In the genomic region with DNA sequence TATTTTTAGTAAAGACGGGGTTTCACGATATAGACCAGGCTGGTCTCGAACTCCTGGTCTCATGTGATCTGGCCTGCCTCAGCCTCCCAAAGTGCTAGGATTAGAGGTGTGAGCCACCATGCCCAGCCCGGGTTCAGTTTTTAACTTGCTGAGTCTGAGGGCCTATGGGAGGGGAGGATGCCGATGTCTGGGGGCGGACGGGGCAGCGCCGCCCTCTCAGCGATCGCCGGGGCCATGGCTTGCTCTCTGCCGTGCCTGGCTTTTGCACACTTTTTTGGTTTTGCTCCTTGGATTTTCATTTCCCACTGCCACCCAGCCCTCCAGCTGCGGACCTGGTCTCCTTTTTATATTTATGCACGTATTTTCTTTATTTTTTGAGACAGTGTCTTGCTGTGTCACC, we compare ENCODE assay signal across 39 cellular contexts. TPM values are rescaled to one million over a fixed set of nuclear protein-coding genes. Genes with fewer than 3 reads are reported as not detected.
"Had no signal": no experiment of that assay in that cellular context is flagged by ENCODE, and none has a peak within 500 bp of the region (broad histone marks: within the 10 kb centered on the region; RNA-seq: fewer than 3 reads in every experiment).

No MANE protein-coding gene starts in this region.

- H3K9me3 ChIP-seq: adrenal gland, ascending aorta, body of pancreas, breast epithelium had no signal

- H3K36me3 ChIP-seq: adrenal gland, ascending aorta, brain microvascular endothelial cell, breast epithelium, cardiac muscle cell had no signal

- DNase-seq: activated effector memory CD4-positive, alpha-beta T cell treated with anti-CD3 and anti-CD28 coated beads, Interleukin-2, amount 50 U/mL, for 16 hours; activated effector memory CD4-positive, alpha-beta T cell treated with Interleukin-2 at 50 U/mL for 16 hours; activated gamma-delta T cell; activated gamma-delta T cell treated with Interleukin-2 at 50 U/mL for 16 hours; activated naive CD4-positive, alpha-beta T cell; activated naive CD4-positive, alpha-beta T cell treated with anti-CD3 and anti-CD28 coated beads for 36 hours; activated naive CD4-positive, alpha-beta T cell treated with anti-CD3 and anti-CD28 coated beads, Interleukin-2, amount 10 ng/mL, durations not matched to agents 7 days and 5 days; activated naive CD4-positive, alpha-beta T cell treated with anti-CD3 and anti-CD28 coated beads, Interleukin-2, amount 50 U/mL, for 16 hours; activated naive CD4-positive, alpha-beta T cell treated with Interleukin-2 at 50 U/mL for 16 hours; activated naive CD8-positive, alpha-beta T cell treated with anti-CD3 and anti-CD28 coated beads for 36 hours; activated naive CD8-positive, alpha-beta T cell treated with anti-CD3 and anti-CD28 coated beads, Interleukin-2, amount 10 ng/mL, durations not matched to agents 7 days and 5 days; activated naive CD8-positive, alpha-beta T cell treated with anti-CD3 and anti-CD28 coated beads, Interleukin-2, amount 50 U/mL, for 24 hours; activated T-cell treated with anti-CD3 and anti-CD28 coated beads, Interleukin-2, amount 50 U/mL, for 24 hours; activated T-cell treated with anti-CD3 and anti-CD28 coated beads, Interleukin-2, amount 50 U/mL, for 4 hours; activated T-cell treated with anti-CD3 and anti-CD28 coated beads, Interleukin-2, amount 50 U/mL, for 48 hours; activated T-cell treated with anti-CD3 and anti-CD28 coated beads, Interleukin-2, amount 50 U/mL, for 72 hours; adrenal gland; amniotic stem cell; amygdala; anterior cingulate cortex; aorta; body of pancreas; brain microvascular endothelial cell; caudate nucleus; central memory CD4-positive, alpha-beta T cell; cerebellar nuclear complex had no signal

- H3K27ac Mint-ChIP-seq: activated naive CD4-positive, alpha-beta T cell treated with anti-CD3 and anti-CD28 coated beads for 36 hours; activated naive CD4-positive, alpha-beta T cell treated with anti-CD3 and anti-CD28 coated beads, Interleukin-2, amount 10 ng/mL, durations not matched to agents 7 days and 5 days; activated naive CD4-positive, alpha-beta T cell treated with anti-CD3 and anti-CD28 coated beads, Interleukin-2, amount 50 U/mL, for 24 hours; activated naive CD4-positive, alpha-beta T cell treated with anti-CD3 and anti-CD28 coated beads, Interleukin-2, amount 50 U/mL, for 72 hours; activated naive CD8-positive, alpha-beta T cell; activated naive CD8-positive, alpha-beta T cell treated with anti-CD3 and anti-CD28 coated beads for 36 hours; activated naive CD8-positive, alpha-beta T cell treated with anti-CD3 and anti-CD28 coated beads, Interleukin-2, amount 10 ng/mL, durations not matched to agents 7 days and 5 days; activated naive CD8-positive, alpha-beta T cell treated with anti-CD3 and anti-CD28 coated beads, Interleukin-2, amount 50 U/mL, for 24 hours; activated T-cell treated with anti-CD3 and anti-CD28 coated beads, Interleukin-2, amount 50 U/mL, for 24 hours; activated T-cell treated with anti-CD3 and anti-CD28 coated beads, Interleukin-2, amount 50 U/mL, for 72 hours; activated T-helper 1 cell treated with anti-CD3 and anti-CD28 coated beads, Interleukin-12 subunit alpha, Interleukin-12 subunit beta, Interleukin-2, Interleukin-4 antibody, amounts not matched to agents 30 ng/mL and 10 ng/mL and 1 ng/mL, durations not matched to agents 14 hours and 24 hours and 36 hours; activated T-helper 17 cell treated with anti-CD3 and anti-CD28 coated beads, Interleukin-2, amount 50 U/mL, for 72 hours; activated T-helper 2 cell treated with anti-CD3 and anti-CD28 coated beads, Interferon-gamma antibody, Interleukin-2, Interleukin-4, amounts not matched to agents 10 μg/mL and 5 μg/mL and 100 μg/mL, durations not matched to agents 14 hours and 24 hours and 36 hours; brain had no signal

- H3K27me3 Mint-ChIP-seq: activated T-helper 17 cell treated with anti-CD3 and anti-CD28 coated beads, Interleukin-2, amount 50 U/mL, for 72 hours; brain had no signal

- H3K27me3 ChIP-seq: adrenal gland, ascending aorta, body of pancreas, brain microvascular endothelial cell, breast epithelium, cardiac muscle cell had no signal

- H3K4me3 ChIP-seq: adrenal gland, ascending aorta, body of pancreas, breast epithelium, cardiac muscle cell had no signal

- H3K9me3 Mint-ChIP-seq: activated naive CD4-positive, alpha-beta T cell treated with anti-CD3 and anti-CD28 coated beads for 36 hours; activated naive CD4-positive, alpha-beta T cell treated with anti-CD3 and anti-CD28 coated beads, Interleukin-2, amount 50 U/mL, for 24 hours; activated naive CD4-positive, alpha-beta T cell treated with anti-CD3 and anti-CD28 coated beads, Interleukin-2, amount 50 U/mL, for 72 hours; activated naive CD8-positive, alpha-beta T cell treated with anti-CD3 and anti-CD28 coated beads for 36 hours; activated naive CD8-positive, alpha-beta T cell treated with anti-CD3 and anti-CD28 coated beads, Interleukin-2, amount 10 ng/mL, durations not matched to agents 7 days and 5 days; activated naive CD8-positive, alpha-beta T cell treated with anti-CD3 and anti-CD28 coated beads, Interleukin-2, amount 50 U/mL, for 24 hours; activated T-cell treated with anti-CD3 and anti-CD28 coated beads, Interleukin-2, amount 50 U/mL, for 24 hours; activated T-cell treated with anti-CD3 and anti-CD28 coated beads, Interleukin-2, amount 50 U/mL, for 4 hours; activated T-cell treated with anti-CD3 and anti-CD28 coated beads, Interleukin-2, amount 50 U/mL, for 72 hours; activated T-helper 1 cell treated with anti-CD3 and anti-CD28 coated beads, Interleukin-12 subunit alpha, Interleukin-12 subunit beta, Interleukin-2, Interleukin-4 antibody, amounts not matched to agents 30 ng/mL and 10 ng/mL and 1 ng/mL, durations not matched to agents 14 hours and 24 hours and 36 hours; activated T-helper 17 cell treated with anti-CD3 and anti-CD28 coated beads, Interleukin-2, amount 50 U/mL, for 72 hours; activated T-helper 2 cell treated with anti-CD3 and anti-CD28 coated beads, Interferon-gamma antibody, Interleukin-2, Interleukin-4, amounts not matched to agents 10 μg/mL and 5 μg/mL and 100 μg/mL, durations not matched to agents 14 hours and 24 hours and 36 hours; central memory CD8-positive, alpha-beta T cell had no signal

- H3K36me3 Mint-ChIP-seq: activated naive CD4-positive, alpha-beta T cell treated with anti-CD3 and anti-CD28 coated beads, Interleukin-2, amount 10 ng/mL, durations not matched to agents 7 days and 5 days; activated naive CD4-positive, alpha-beta T cell treated with anti-CD3 and anti-CD28 coated beads, Interleukin-2, amount 50 U/mL, for 24 hours; activated naive CD4-positive, alpha-beta T cell treated with anti-CD3 and anti-CD28 coated beads, Interleukin-2, amount 50 U/mL, for 72 hours; activated naive CD8-positive, alpha-beta T cell; activated naive CD8-positive, alpha-beta T cell treated with anti-CD3 and anti-CD28 coated beads for 36 hours; activated naive CD8-positive, alpha-beta T cell treated with anti-CD3 and anti-CD28 coated beads, Interleukin-2, amount 10 ng/mL, durations not matched to agents 7 days and 5 days; brain had no signal

- H3K27ac ChIP-seq: adrenal gland, ascending aorta, body of pancreas, brain microvascular endothelial cell, breast epithelium, cardiac muscle cell had no signal

- H3K4me3 Mint-ChIP-seq: activated naive CD4-positive, alpha-beta T cell treated with anti-CD3 and anti-CD28 coated beads for 36 hours; activated naive CD4-positive, alpha-beta T cell treated with anti-CD3 and anti-CD28 coated beads, Interleukin-2, amount 10 ng/mL, durations not matched to agents 7 days and 5 days; activated naive CD4-positive, alpha-beta T cell treated with anti-CD3 and anti-CD28 coated beads, Interleukin-2, amount 50 U/mL, for 24 hours; activated naive CD8-positive, alpha-beta T cell; activated naive CD8-positive, alpha-beta T cell treated with anti-CD3 and anti-CD28 coated beads for 36 hours; activated naive CD8-positive, alpha-beta T cell treated with anti-CD3 and anti-CD28 coated beads, Interleukin-2, amount 10 ng/mL, durations not matched to agents 7 days and 5 days; activated naive CD8-positive, alpha-beta T cell treated with anti-CD3 and anti-CD28 coated beads, Interleukin-2, amount 50 U/mL, for 24 hours; activated T-cell treated with anti-CD3 and anti-CD28 coated beads, Interleukin-2, amount 50 U/mL, for 24 hours; activated T-cell treated with anti-CD3 and anti-CD28 coated beads, Interleukin-2, amount 50 U/mL, for 4 hours; activated T-cell treated with anti-CD3 and anti-CD28 coated beads, Interleukin-2, amount 50 U/mL, for 72 hours; activated T-helper 1 cell treated with anti-CD3 and anti-CD28 coated beads, Interleukin-12 subunit alpha, Interleukin-12 subunit beta, Interleukin-2, Interleukin-4 antibody, amounts not matched to agents 30 ng/mL and 10 ng/mL and 1 ng/mL, durations not matched to agents 14 hours and 24 hours and 36 hours; activated T-helper 17 cell treated with anti-CD3 and anti-CD28 coated beads, Interleukin-2, amount 50 U/mL, for 72 hours; brain; central memory CD8-positive, alpha-beta T cell had no signal

- H3K4me1 ChIP-seq: adrenal gland, ascending aorta, breast epithelium had no signal

- H3K4me1 Mint-ChIP-seq: brain; central memory CD8-positive, alpha-beta T cell had no signal

RNA-seq across cellular contexts. Expression of a gene that starts 15.2 kb away (rescaled TPM):
- total RNA-seq: activated naive CD4-positive, alpha-beta T cell treated with anti-CD3 and anti-CD28 coated beads for 36 hours; activated naive CD4-positive, alpha-beta T cell treated with anti-CD3 and anti-CD28 coated beads, Interleukin-2, amount 50 U/mL, for 72 hours; activated naive CD8-positive, alpha-beta T cell treated with anti-CD3 and anti-CD28 coated beads for 36 hours; activated naive CD8-positive, alpha-beta T cell treated with anti-CD3 and anti-CD28 coated beads, Interleukin-2, amount 10 ng/mL, durations not matched to agents 7 days and 5 days; activated T-helper 1 cell treated with anti-CD3 and anti-CD28 coated beads, Interleukin-12 subunit alpha, Interleukin-12 subunit beta, Interleukin-2, Interleukin-4 antibody, amounts not matched to agents 30 ng/mL and 10 ng/mL and 1 ng/mL, durations not matched to agents 14 hours and 24 hours and 36 hours; activated T-helper 17 cell treated with anti-CD3 and anti-CD28 coated beads, Interleukin-2, amount 50 U/mL, for 72 hours; aorta; ascending aorta; breast epithelium; bronchial epithelial cell; cardiac septum had no signal
